ENCODE assay signal across 8 cellular contexts in the genomic region with DNA sequence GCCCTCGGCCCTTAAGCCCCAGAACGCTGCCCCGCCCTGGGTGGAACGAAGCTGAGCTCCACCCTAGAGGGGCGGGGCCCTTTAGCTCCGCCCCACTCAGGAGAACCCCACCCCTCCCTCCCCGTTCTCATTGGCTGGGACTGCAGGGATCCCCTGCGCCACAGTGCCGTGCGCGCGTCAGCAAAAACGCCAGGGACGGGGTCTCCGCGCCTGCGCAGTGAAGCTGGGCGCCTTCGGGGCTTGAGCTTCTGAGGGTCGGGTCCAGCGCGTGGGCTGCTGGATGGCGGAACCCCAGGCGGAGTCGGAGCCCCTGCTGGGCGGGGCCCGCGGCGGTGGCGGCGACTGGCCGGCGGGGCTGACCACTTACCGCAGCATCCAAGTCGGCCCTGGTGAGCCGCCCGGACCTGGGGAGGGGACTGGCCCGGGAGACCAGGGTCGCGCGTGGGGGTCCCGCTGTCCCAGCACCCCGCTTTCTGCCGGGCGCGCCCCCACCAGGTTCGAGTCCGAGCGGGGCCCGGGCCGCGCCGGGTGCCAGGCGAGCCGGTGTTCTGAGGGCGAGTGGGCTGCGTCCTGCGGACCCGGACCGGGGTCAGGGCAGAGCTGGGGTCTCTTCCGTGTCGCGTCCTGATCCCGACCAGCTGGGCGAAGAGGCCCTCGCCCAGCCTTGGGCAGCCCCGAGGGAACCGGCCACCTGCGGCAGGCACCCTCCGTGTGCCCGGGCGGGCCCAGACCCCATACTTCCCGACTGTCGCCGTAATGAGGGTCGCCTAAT. TPM values are rescaled to one million over a fixed set of nuclear protein-coding genes. Genes with fewer than 3 reads are reported as not detected.
A peak's percentile ranks its signal among the peaks of the same experiment; 100 is the strongest.
DNase-seq lines count a peak whose midpoint lies in the region; ATAC-seq and TF ChIP-seq lines count a peak whose summit lies in the region.

A gene (plus strand): TSS at position 215 of the 772 bp plus-strand sequence. CDS start 66 bp downstream, at position 281.

- intact Hi-C loops in mucosa of descending colon (cut with DNase I, micrococcal nuclease), result no loop called here

- peak within 1 kb of the TSS; percentile 81 to 92 (median 91) for H3K4me3 Mint-ChIP-seq in IgD-negative memory B cell

- peaks cover 24 to 31% (median 29%) of the 10 kb centered on the region in 3 donors for H3K4me1 Mint-ChIP-seq in IgD-negative memory B cell

- no peaks in the 10 kb centered on the region for H3K9me3 Mint-ChIP-seq in IgD-negative memory B cell

- ATAC-seq in GM21528 (IDR thresholded peaks at IDR 0.05; ENCODE audit: low FRiP score, unreplicated experiment) (peak; percentile 74), mucosa of descending colon (peak; percentile 96)

- H3K4me3 ChIP-seq in mucosa of descending colon, result peak within 1 kb of the TSS; percentile 91

- H3K27ac ChIP-seq in epithelial cell of prostate, result peak within 1 kb of the TSS; percentile 40

- peaks cover 12% of the 10 kb centered on the region for H3K27me3 Mint-ChIP-seq in IgD-negative memory B cell

- no peaks in the 10 kb centered on the region for H3K9me3 ChIP-seq in mucosa of descending colon

- no peaks in the 10 kb centered on the region for H3K36me3 Mint-ChIP-seq in IgD-negative memory B cell

- no peaks in the 10 kb centered on the region for H3K36me3 ChIP-seq in mucosa of descending colon (ENCODE audit: low read depth)

- DNase-seq in DMS 273 treated with DMSO at 0.1 percent for 48 hours (lab: John Stamatoyannopoulos, UW) (peak; percentile 65), OCI-M1 (lab: John Stamatoyannopoulos, UW) (peak; percentile 100), activated T-cell treated with anti-CD3 and anti-CD28 coated beads for 24 hours (ENCODE audit: low read depth) (peak; percentile 88), epithelial cell of prostate (ENCODE audit: low read depth, low spot score) (peak; percentile 69), mucosa of descending colon (peak; percentile 93 to 95 (median 93))
- peak; percentile 60 to 81 for DNase-seq in stimulated activated CD8-positive, alpha-beta memory T cell treated with anti-CD3 and anti-CD28 coated beads, Interleukin-4, amount 100 ng/mL, for 1 hour (ENCODE audit: low read depth in 2 of 2, low spot score in 1 of 2)

- peak within 1 kb of the TSS; percentile 86 to 97 (median 91) for H3K27ac Mint-ChIP-seq in IgD-negative memory B cell

- peaks cover 12% of the 10 kb centered on the region for H3K4me1 ChIP-seq in mucosa of descending colon (ENCODE audit: low read depth)

- no peak for TF ChIP-seq CTCF in mucosa of descending colon (IDR thresholded peaks at IDR 0.05)

RNA-seq across cellular contexts. Expression of the gene that starts here (rescaled TPM):
- 5.7 TPM for polyA plus RNA-seq in IgD-negative memory B cell
- 10 to 100 TPM; 19.5 to 37.4 (median 20.7) TPM for total RNA-seq in mucosa of descending colon

Comparison
In these comparisons a context has a peak if more than half of its experiments do, and no peak if none do; other contexts are left out.
1. Peak in every context shown above with its lines: DNase-seq, ATAC-seq, H3K4me3 ChIP-seq and H3K27ac ChIP-seq.